ENCODE assay signal across 25 cellular contexts in the genomic region with DNA sequence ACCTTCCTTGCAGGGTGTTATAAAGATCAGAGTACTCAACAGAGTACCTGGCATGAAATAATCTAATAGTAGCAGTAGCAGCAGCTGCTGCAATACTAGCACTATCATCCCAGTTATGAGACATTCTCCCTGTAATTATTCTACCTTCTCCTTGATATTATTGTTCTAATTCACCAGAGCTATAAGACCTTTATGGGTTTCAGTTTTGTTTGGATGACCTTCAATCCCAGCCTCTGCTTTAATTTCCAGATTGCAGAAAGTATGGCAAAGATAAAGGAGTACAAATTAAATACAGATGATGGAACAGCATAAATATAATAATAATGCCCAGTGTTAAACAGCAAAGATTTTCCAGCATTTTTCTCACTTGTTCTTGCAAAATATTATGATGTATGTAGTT.
DNase-seq lines count a peak whose midpoint lies in the region; ATAC-seq, FAIRE-seq and TF ChIP-seq lines count a peak whose summit lies in the region.
"Had no signal": no experiment of that assay in that cellular context is flagged by ENCODE, and none has a peak within 500 bp of the region (broad histone marks: within the 10 kb centered on the region; RNA-seq: fewer than 3 reads in every experiment).

No MANE protein-coding gene starts in this region.

- FAIRE-seq in endometrium (lab: Jason Lieb, UNC), result peak; percentile 91
- FAIRE-seq: A204.1, GM12878, GM12892, GM19239 had no signal

- peaks cover 7% of the 10 kb centered on the region for H3K36me3 Mint-ChIP-seq in stimulated activated memory B cell treated with anti-CD40 and anti-IgM and Interleukin-4, amounts not matched to agents 10 μg/mL and 1 μg/mL and 100 μg/mL, for 72 hours
- H3K36me3 Mint-ChIP-seq: CD4-positive, alpha-beta memory T cell; CD4-positive, CD25-positive, alpha-beta regulatory T cell had no signal

- no peak overlapping the region for H3K27ac Mint-ChIP-seq in stimulated activated memory B cell treated with anti-CD40 and anti-IgM and Interleukin-4, amounts not matched to agents 10 μg/mL and 1 μg/mL and 100 μg/mL, for 72 hours
- H3K27ac Mint-ChIP-seq: CD14-positive monocyte; CD4-positive, alpha-beta memory T cell; CD4-positive, CD25-positive, alpha-beta regulatory T cell; CD8-positive, alpha-beta memory T cell had no signal

- peaks cover 9% of the 10 kb centered on the region for H3K27me3 Mint-ChIP-seq in stimulated activated memory B cell treated with anti-CD40 and anti-IgM and Interleukin-4, amounts not matched to agents 10 μg/mL and 1 μg/mL and 100 μg/mL, for 72 hours

- H3K9me3 Mint-ChIP-seq in stimulated activated memory B cell treated with anti-CD40 and anti-IgM and Interleukin-4, amounts not matched to agents 10 μg/mL and 1 μg/mL and 100 μg/mL, for 72 hours, result peaks cover 4% of the 10 kb centered on the region

- H3K4me1 Mint-ChIP-seq in stimulated activated memory B cell treated with anti-CD40 and anti-IgM and Interleukin-4, amounts not matched to agents 10 μg/mL and 1 μg/mL and 100 μg/mL, for 72 hours, result no peaks in the 10 kb centered on the region
- H3K4me1 Mint-ChIP-seq: CD4-positive, alpha-beta memory T cell; CD4-positive, CD25-positive, alpha-beta regulatory T cell; CD8-positive, alpha-beta memory T cell had no signal

- H3K4me3 Mint-ChIP-seq in stimulated activated memory B cell treated with anti-CD40 and anti-IgM and Interleukin-4, amounts not matched to agents 10 μg/mL and 1 μg/mL and 100 μg/mL, for 72 hours, result no peak overlapping the region
- H3K4me3 Mint-ChIP-seq: CD14-positive monocyte; CD4-positive, alpha-beta memory T cell; CD4-positive, CD25-positive, alpha-beta regulatory T cell; CD8-positive, alpha-beta memory T cell had no signal

- ATAC-seq in SK-N-SH treated with all-trans-retinoic acid at 6 μM for 48 hours (no peak), sciatic nerve (no peak)
- no peak for ATAC-seq in stimulated activated memory B cell treated with anti-CD40 and anti-IgM and Interleukin-4, amounts not matched to agents 10 μg/mL and 1 μg/mL and 100 μg/mL, for 72 hours
- ATAC-seq: GM12878 had no signal

- intact Hi-C loops in sciatic nerve (cut with DNase I), result no loop called here

- DNase-seq in NCI-H1436 (lab: John Stamatoyannopoulos, UW) (no peak), sciatic nerve (ENCODE audit: low spot score) (no peak)
- DNase-seq: 8988T; ACHN; BE2C; C1 segment of cervical spinal cord; CD4-positive, alpha-beta memory T cell; CD4-positive, CD25-positive, alpha-beta regulatory T cell; CD8-positive, alpha-beta memory T cell; COR-L47; DMS 273 treated with DMSO at 0.1 percent for 48 hours; DMS153; DMS53; DMS79; DND-41; EL; GDM1 had no signal

TF ChIP-seq in SK-N-SH treated with all-trans-retinoic acid at 6 μM for 48 hours, 23 proteins besides CTCF, POLR2A, EP300 and RAD21:
- no peak for TF ChIP-seq ZFP3 (CRISPR knock-in tag; IDR thresholded peaks at IDR 0.05)
- no peak for TF ChIP-seq RARB (CRISPR knock-in tag; IDR thresholded peaks at IDR 0.05)
- TF ChIP-seq ISL1 (CRISPR knock-in tag; IDR thresholded peaks at IDR 0.05), result no peak
- TF ChIP-seq, protein P1, sequence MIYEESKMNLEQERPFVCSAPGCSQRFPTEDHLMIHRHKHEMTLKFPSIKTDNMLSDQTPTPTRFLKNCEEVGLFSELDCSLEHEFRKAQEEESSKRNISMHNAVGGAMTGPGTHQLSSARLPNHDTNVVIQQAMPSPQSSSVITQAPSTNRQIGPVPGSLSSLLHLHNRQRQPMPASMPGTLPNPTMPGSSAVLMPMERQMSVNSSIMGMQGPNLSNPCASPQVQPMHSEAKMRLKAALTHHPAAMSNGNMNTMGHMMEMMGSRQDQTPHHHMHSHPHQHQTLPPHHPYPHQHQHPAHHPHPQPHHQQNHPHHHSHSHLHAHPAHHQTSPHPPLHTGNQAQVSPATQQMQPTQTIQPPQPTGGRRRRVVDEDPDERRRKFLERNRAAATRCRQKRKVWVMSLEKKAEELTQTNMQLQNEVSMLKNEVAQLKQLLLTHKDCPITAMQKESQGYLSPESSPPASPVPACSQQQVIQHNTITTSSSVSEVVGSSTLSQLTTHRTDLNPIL (CRISPR knock-in tag; IDR thresholded peaks at IDR 0.05; ENCODE audit: low read depth), result no peak
- TF ChIP-seq ESRRG (CRISPR knock-in tag; IDR thresholded peaks at IDR 0.05), result peak; percentile 61; the same call in 1 of the 2 replicates
- TF ChIP-seq GLIS3 (CRISPR knock-in tag; IDR thresholded peaks at IDR 0.05), result no peak
- no peak for TF ChIP-seq OSR1 (CRISPR knock-in tag; IDR thresholded peaks at IDR 0.05)
- no peak for TF ChIP-seq TOX (CRISPR knock-in tag; IDR thresholded peaks at IDR 0.05; ENCODE audit: borderline replicate concordance)
- no peak for TF ChIP-seq ZFP30 (CRISPR knock-in tag; IDR thresholded peaks at IDR 0.05)
- TF ChIP-seq TCF4 (CRISPR knock-in tag; IDR thresholded peaks at IDR 0.05; ENCODE audit: borderline replicate concordance), result peak; percentile 94
- peak; percentile 70; the same call in 1 of the 2 replicates for TF ChIP-seq TSHZ2 (CRISPR knock-in tag; IDR thresholded peaks at IDR 0.05)
- peak; percentile 26; the same call in 1 of the 2 replicates for TF ChIP-seq ZNF8 (CRISPR knock-in tag; IDR thresholded peaks at IDR 0.05)
- no peak for TF ChIP-seq ZNF70 (CRISPR knock-in tag; IDR thresholded peaks at IDR 0.05)
- TF ChIP-seq PPARA (CRISPR knock-in tag; IDR thresholded peaks at IDR 0.05; ENCODE audit: borderline replicate concordance), result 0 out of 2 replicates have a peak, but pooled peaks have one; percentile 11
